ENCODE assay signal across 15 cellular contexts in the genomic region with DNA sequence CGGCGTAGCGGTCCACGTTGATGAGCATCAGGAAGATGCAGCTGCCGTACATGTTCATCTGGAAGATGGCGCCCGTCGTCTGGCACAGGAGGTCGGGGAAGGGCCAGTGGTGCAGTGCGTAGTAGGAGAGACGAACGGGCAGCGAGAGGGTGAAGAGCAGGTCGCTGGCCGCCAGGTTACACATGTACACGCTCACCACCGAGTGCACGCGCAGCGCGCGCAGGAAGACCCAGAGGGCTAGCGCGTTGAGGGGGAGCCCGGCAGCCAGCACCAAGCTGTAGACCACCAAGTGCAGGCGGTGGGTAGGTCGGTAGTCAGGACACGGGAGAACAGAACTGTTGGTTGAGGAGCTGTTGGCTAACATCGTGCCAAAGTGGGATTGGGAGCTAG. TPM values are rescaled to one million over a fixed set of nuclear protein-coding genes. Genes with fewer than 3 reads are reported as not detected.
DNase-seq lines count a peak whose midpoint lies in the region; ATAC-seq and TF ChIP-seq lines count a peak whose summit lies in the region.
"Had no signal": no experiment of that assay in that cellular context is flagged by ENCODE, and none has a peak within 500 bp of the region (broad histone marks: within the 10 kb centered on the region; RNA-seq: fewer than 3 reads in every experiment).

No MANE protein-coding gene starts in this region.

- H3K9me3 ChIP-seq in muscle layer of duodenum (ENCODE audit: control insufficient read depth in 1 of 2, low read length in 2 of 2): no peaks in the 10 kb centered on the region
- H3K9me3 ChIP-seq in thoracic aorta: no peaks in the 10 kb centered on the region
- H3K9me3 ChIP-seq in body of pancreas: no peaks in the 10 kb centered on the region

- H3K4me1 ChIP-seq in muscle layer of duodenum (ENCODE audit: control insufficient read depth in 1 of 2, insufficient read depth in 2 of 2, low read length in 2 of 2): no peaks in the 10 kb centered on the region
- H3K4me1 ChIP-seq in thoracic aorta (ENCODE audit: control insufficient read depth in 1 of 2, low read depth in 2 of 2): peaks cover 5 to 7% of the 10 kb centered on the region in 2 donors
- H3K4me1 ChIP-seq in body of pancreas: peaks cover 7% of the 10 kb centered on the region

- H3K27ac Mint-ChIP-seq in activated naive CD4-positive, alpha-beta T cell treated with anti-CD3 and anti-CD28 coated beads, Interleukin-2, amount 50 U/mL, for 24 hours: peak overlapping the region; percentile 55
- H3K27ac Mint-ChIP-seq in activated naive CD8-positive, alpha-beta T cell: peak overlapping the region; percentile 70

- H3K36me3 ChIP-seq in muscle layer of duodenum (ENCODE audit: control insufficient read depth in 1 of 2, insufficient read depth in 2 of 2, low read length in 2 of 2) (no peaks in the 10 kb centered on the region), thoracic aorta (no peaks in the 10 kb centered on the region), body of pancreas (replicated peaks in 1 of 2; ENCODE audit: insufficient read depth in 1 of 2, low read depth in 2 of 2) (no peaks in the 10 kb centered on the region)

- no peak for DNase-seq in activated naive CD4-positive, alpha-beta T cell treated with Interleukin-2 at 50 U/mL for 16 hours
- no peak for DNase-seq in thoracic aorta (ENCODE audit: low spot score)
- no peak for DNase-seq in SKM-1 (lab: John Stamatoyannopoulos, UW; ENCODE audit: unreplicated experiment)
- no peak for DNase-seq in body of pancreas
- DNase-seq: cerebellar nuclear complex, NCI-H1105 treated with DMSO at 0.1 percent for 48 hours, RPMI8226, small intestine had no signal

- H3K27ac ChIP-seq in muscle layer of duodenum (ENCODE audit: low read length): no peak overlapping the region
- no peak overlapping the region for H3K27ac ChIP-seq in thoracic aorta
- H3K27ac ChIP-seq in body of pancreas: no peak overlapping the region

- H3K36me3 Mint-ChIP-seq in activated naive CD4-positive, alpha-beta T cell treated with anti-CD3 and anti-CD28 coated beads, Interleukin-2, amount 50 U/mL, for 24 hours: no peaks in the 10 kb centered on the region
- peaks cover 2% of the 10 kb centered on the region for H3K36me3 Mint-ChIP-seq in activated naive CD8-positive, alpha-beta T cell

- H3K4me3 ChIP-seq in muscle layer of duodenum (ENCODE audit: low read depth in 1 of 2, low read length in 2 of 2) (peak overlapping the region; percentile 7 to 50), thoracic aorta (peak overlapping the region; percentile 60), body of pancreas (no peak overlapping the region)

- TF ChIP-seq CTCF in thoracic aorta (IDR thresholded peaks at IDR 0.05): no peak
- no peak for TF ChIP-seq CTCF in body of pancreas (IDR thresholded peaks at IDR 0.05)

- TF ChIP-seq POLR2A in body of pancreas (IDR thresholded peaks at IDR 0.05): no peak

- no peak for ATAC-seq in thoracic aorta (ENCODE audit: insufficient number of reproducible peaks, low FRiP score, low read depth)
- no peak for ATAC-seq in HG03378 (IDR thresholded peaks at IDR 0.05; ENCODE audit: unreplicated experiment)
- no peak for ATAC-seq in body of pancreas

- no peaks in the 10 kb centered on the region for H3K27me3 Mint-ChIP-seq in activated naive CD4-positive, alpha-beta T cell treated with anti-CD3 and anti-CD28 coated beads, Interleukin-2, amount 50 U/mL, for 24 hours
- no peaks in the 10 kb centered on the region for H3K27me3 Mint-ChIP-seq in activated naive CD8-positive, alpha-beta T cell

- 72 to 88% methylated on average over 25 to 29 of the region's 29 CpGs for WGBS in body of pancreas, 2 donors

- H3K27me3 ChIP-seq in muscle layer of duodenum (ENCODE audit: low read depth, low read length) (no peaks in the 10 kb centered on the region), thoracic aorta (replicated peaks; ENCODE audit: insufficient read depth) (no peaks in the 10 kb centered on the region), body of pancreas (no peaks in the 10 kb centered on the region)

- peak overlapping the region; percentile 71 for H3K4me3 Mint-ChIP-seq in activated naive CD4-positive, alpha-beta T cell treated with anti-CD3 and anti-CD28 coated beads, Interleukin-2, amount 50 U/mL, for 24 hours
- H3K4me3 Mint-ChIP-seq in activated naive CD8-positive, alpha-beta T cell: peak overlapping the region; percentile 69
- H3K4me3 Mint-ChIP-seq: nephron had no signal

- peaks cover 13% of the 10 kb centered on the region for H3K4me1 Mint-ChIP-seq in activated naive CD4-positive, alpha-beta T cell treated with anti-CD3 and anti-CD28 coated beads, Interleukin-2, amount 50 U/mL, for 24 hours
- H3K4me1 Mint-ChIP-seq in activated naive CD8-positive, alpha-beta T cell (ENCODE audit: low read depth): peaks cover 24% of the 10 kb centered on the region

- intact Hi-C loops in body of pancreas (cut with DNase I): no loop called here

- no peaks in the 10 kb centered on the region for H3K9me3 Mint-ChIP-seq in activated naive CD4-positive, alpha-beta T cell treated with anti-CD3 and anti-CD28 coated beads, Interleukin-2, amount 50 U/mL, for 24 hours
- H3K9me3 Mint-ChIP-seq in activated naive CD8-positive, alpha-beta T cell (ENCODE audit: low read depth): no peaks in the 10 kb centered on the region
- H3K9me3 Mint-ChIP-seq: nephron had no signal

RNA-seq across cellular contexts. Expression of a gene that starts 13.7 kb away (rescaled TPM):
- 100 to 1,000 TPM; 193 to 205 TPM for total RNA-seq in thoracic aorta
- 100 to 1,000 TPM; 114 to 122 TPM for total RNA-seq in body of pancreas

RNA-seq across cellular contexts. Expression of a gene that starts 14.9 kb away (rescaled TPM):
- total RNA-seq in thoracic aorta: 1 to 10 TPM; 4.8 to 6.8 TPM
- total RNA-seq in body of pancreas: 1 to 10 TPM in 1 of 2 donors, under 1 TPM in 1; 0.66 to 3.6 TPM
- total RNA-seq: H7, NCI-H460 had no signal

RNA-seq across cellular contexts. Expression of a gene that starts 26.4 kb away (rescaled TPM):
- total RNA-seq in thoracic aorta: 1 to 10 TPM; 5.1 to 9.1 TPM
- total RNA-seq in body of pancreas: 1 to 10 TPM in 1 of 2 donors, under 1 TPM in 1; 0.78 to 5.9 TPM

RNA-seq across cellular contexts. Expression of a gene that starts 42.0 kb away (rescaled TPM):
- 10 to 100 TPM; 21.8 to 36.9 TPM for total RNA-seq in thoracic aorta
- total RNA-seq in body of pancreas: 10 to 100 TPM; 23.3 to 39.9 TPM

RNA-seq across cellular contexts. Expression of a gene that starts 52.8 kb away (rescaled TPM):
- total RNA-seq in thoracic aorta: 10 to 100 TPM; 41.2 to 83.0 TPM
- total RNA-seq in body of pancreas: 10 to 100 TPM; 10.9 to 83.1 TPM

Comparison
In these comparisons a context has a peak if more than half of its experiments do, and no peak if none do; other contexts are left out.
1. H3K4me3 ChIP-seq: peak in muscle layer of duodenum (2 of 2) and thoracic aorta (single experiment); none in body of pancreas (0 of 2).